In the genomic region with DNA sequence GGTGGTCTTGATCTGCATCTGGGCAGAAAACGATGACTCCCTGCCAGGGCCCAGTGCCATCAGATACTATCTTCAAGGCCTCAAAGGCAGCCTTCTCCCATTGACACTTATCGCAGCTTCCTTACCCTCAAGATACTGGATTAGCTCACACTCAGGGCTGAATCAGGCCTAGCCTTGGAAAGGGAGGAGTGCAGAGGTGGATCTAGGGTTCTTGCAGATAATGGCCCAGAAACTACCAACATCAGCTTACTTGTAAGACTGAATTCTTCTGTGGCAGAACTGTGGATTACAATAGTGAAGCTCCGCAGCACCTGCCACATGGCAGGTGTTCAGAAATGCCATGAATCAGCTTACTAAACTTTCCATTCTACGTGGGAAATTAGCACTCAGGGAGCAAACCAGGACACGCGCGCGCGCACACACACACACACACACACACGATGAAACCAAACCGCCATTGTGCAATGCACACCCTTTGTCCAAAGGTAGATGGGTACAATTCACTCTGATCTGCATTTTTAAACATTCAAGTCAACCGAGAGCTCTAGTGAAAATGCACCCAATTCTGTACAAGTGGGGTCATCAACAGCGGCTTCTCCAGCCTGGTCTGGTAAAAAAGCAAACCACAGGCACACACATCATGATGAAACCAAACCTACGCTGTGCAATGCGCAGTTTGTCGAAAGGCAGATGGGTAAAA, we compare ENCODE assay signal across 8 cellular contexts. TPM values are rescaled to one million over a fixed set of nuclear protein-coding genes. Genes with fewer than 3 reads are reported as not detected.
DNase-seq lines count a peak whose midpoint lies in the region; ATAC-seq and TF ChIP-seq lines count a peak whose summit lies in the region.

No MANE protein-coding gene starts in this region.

- no peak for TF ChIP-seq CTCF in endothelial cell (IDR thresholded peaks at IDR 0.05; ENCODE audit: unreplicated experiment)
- TF ChIP-seq CTCF in nephron progenitor cell (IDR thresholded peaks at IDR 0.05): no peak

- no peak for ATAC-seq in HG03159 (IDR thresholded peaks at IDR 0.05; ENCODE audit: unreplicated experiment)

- no peaks in the 10 kb centered on the region for H3K9me3 Mint-ChIP-seq in activated naive CD4-positive, alpha-beta T cell treated with anti-CD3 and anti-CD28 coated beads, Interleukin-2, amount 10 ng/mL, durations not matched to agents 7 days and 5 days
- H3K9me3 Mint-ChIP-seq in endothelial cell (ENCODE audit: unreplicated experiment) (no peaks in the 10 kb centered on the region), nephron progenitor cell (no peaks in the 10 kb centered on the region)

- CTCF ChIA-PET in activated naive CD4-positive, alpha-beta T cell treated with anti-CD3 and anti-CD28 coated beads, Interleukin-2, amount 10 ng/mL, durations not matched to agents 7 days and 5 days (lab: Charles Lee): interaction anchor here (0.6 to 2.1 kb wide), 4 partner anchors 18 to 722 kb away, joined by 3 to 10 read pairs (median 4); no protein-coding TSS in a partner anchor

- H3K4me3 Mint-ChIP-seq in activated naive CD4-positive, alpha-beta T cell treated with anti-CD3 and anti-CD28 coated beads, Interleukin-2, amount 10 ng/mL, durations not matched to agents 7 days and 5 days: peak overlapping the region; percentile 94
- H3K4me3 Mint-ChIP-seq in endothelial cell (ENCODE audit: unreplicated experiment): peak overlapping the region; percentile 97
- peak overlapping the region; percentile 97 for H3K4me3 Mint-ChIP-seq in nephron progenitor cell

- no peak overlapping the region for H3K27ac Mint-ChIP-seq in activated naive CD4-positive, alpha-beta T cell treated with anti-CD3 and anti-CD28 coated beads, Interleukin-2, amount 10 ng/mL, durations not matched to agents 7 days and 5 days
- H3K27ac Mint-ChIP-seq in endothelial cell (ENCODE audit: unreplicated experiment): peak overlapping the region; percentile 75
- H3K27ac Mint-ChIP-seq in nephron progenitor cell: no peak overlapping the region

- peaks cover 35% of the 10 kb centered on the region for H3K4me1 Mint-ChIP-seq in activated naive CD4-positive, alpha-beta T cell treated with anti-CD3 and anti-CD28 coated beads, Interleukin-2, amount 10 ng/mL, durations not matched to agents 7 days and 5 days
- H3K4me1 Mint-ChIP-seq in endothelial cell (ENCODE audit: unreplicated experiment) (peaks cover 30% of the 10 kb centered on the region), nephron progenitor cell (peaks cover 41% of the 10 kb centered on the region)

- peaks cover 11% of the 10 kb centered on the region for H3K36me3 Mint-ChIP-seq in activated naive CD4-positive, alpha-beta T cell treated with anti-CD3 and anti-CD28 coated beads, Interleukin-2, amount 10 ng/mL, durations not matched to agents 7 days and 5 days
- H3K36me3 Mint-ChIP-seq in endothelial cell (ENCODE audit: low read depth, unreplicated experiment): no peaks in the 10 kb centered on the region
- H3K36me3 Mint-ChIP-seq in nephron progenitor cell (ENCODE audit: low read depth): peaks cover 28% of the 10 kb centered on the region

- no peaks in the 10 kb centered on the region for H3K27me3 Mint-ChIP-seq in activated naive CD4-positive, alpha-beta T cell treated with anti-CD3 and anti-CD28 coated beads, Interleukin-2, amount 10 ng/mL, durations not matched to agents 7 days and 5 days
- H3K27me3 Mint-ChIP-seq in endothelial cell (ENCODE audit: unreplicated experiment): peaks cover 3% of the 10 kb centered on the region
- no peaks in the 10 kb centered on the region for H3K27me3 Mint-ChIP-seq in nephron progenitor cell (ENCODE audit: low read depth, poor library complexity)

- DNase-seq in activated naive CD4-positive, alpha-beta T cell treated with anti-CD3 and anti-CD28 coated beads, Interleukin-2, amount 10 ng/mL, durations not matched to agents 7 days and 5 days: no peak
- no peak for DNase-seq in activated naive CD4-positive, alpha-beta T cell treated with Interleukin-2 at 50 U/mL for 16 hours
- DNase-seq in RPMI8226 (peak; percentile 14), endothelial cell (ENCODE audit: low spot score) (peak; percentile 11), nephron progenitor cell (peak; percentile 12), cortex of kidney (lab: John Stamatoyannopoulos, UW) (no peak), medulla oblongata (ENCODE audit: extremely low spot score) (no peak)

RNA-seq across cellular contexts. Expression of gene TMEM182, which starts 26.2 kb away (rescaled TPM):
- 6.2 TPM for total RNA-seq in endothelial cell (ENCODE audit: unreplicated experiment)

Comparison
In these comparisons a context has a peak if more than half of its experiments do, and no peak if none do; other contexts are left out.
1. DNase-seq: peak in RPMI8226 (single experiment), endothelial cell (single experiment) and nephron progenitor cell (single experiment); none in activated naive CD4-positive, alpha-beta T cell treated with anti-CD3 and anti-CD28 coated beads, Interleukin-2, amount 10 ng/mL, durations not matched to agents 7 days and 5 days (single experiment), activated naive CD4-positive, alpha-beta T cell treated with Interleukin-2 at 50 U/mL for 16 hours (single experiment), cortex of kidney (single experiment) and medulla oblongata (single experiment).
2. Peak in every context shown above with its lines, with median percentiles within 50 percentile points of each other: H3K4me3 Mint-ChIP-seq.